Comparison of ENCODE assay signal across 1 cellular context in the genomic region with DNA sequence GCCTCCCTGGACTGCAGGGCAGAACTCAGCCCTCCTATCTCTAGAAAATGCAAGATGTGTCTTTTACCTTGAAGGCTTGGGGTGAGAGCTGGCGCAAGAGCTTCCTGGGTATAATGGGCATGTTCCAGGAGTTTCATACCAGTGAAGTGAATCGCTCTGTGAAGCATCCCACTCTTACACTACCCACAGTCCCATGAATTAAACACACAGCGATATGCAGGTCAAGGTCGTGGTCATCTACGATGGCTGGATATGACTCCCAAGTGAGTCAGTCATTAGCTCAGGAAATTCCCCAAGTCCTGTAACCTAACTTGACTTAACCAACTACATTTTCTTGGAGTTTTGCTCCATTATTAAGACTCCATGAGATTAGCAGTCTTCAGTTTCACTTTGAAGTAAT.
TF ChIP-seq lines count a peak whose summit lies in the region.

No MANE protein-coding gene starts in this region.

TF ChIP-seq in SK-N-SH, 30 proteins besides CTCF, POLR2A, EP300 and RAD21 (continued from another document):
- TF ChIP-seq, protein P1, sequence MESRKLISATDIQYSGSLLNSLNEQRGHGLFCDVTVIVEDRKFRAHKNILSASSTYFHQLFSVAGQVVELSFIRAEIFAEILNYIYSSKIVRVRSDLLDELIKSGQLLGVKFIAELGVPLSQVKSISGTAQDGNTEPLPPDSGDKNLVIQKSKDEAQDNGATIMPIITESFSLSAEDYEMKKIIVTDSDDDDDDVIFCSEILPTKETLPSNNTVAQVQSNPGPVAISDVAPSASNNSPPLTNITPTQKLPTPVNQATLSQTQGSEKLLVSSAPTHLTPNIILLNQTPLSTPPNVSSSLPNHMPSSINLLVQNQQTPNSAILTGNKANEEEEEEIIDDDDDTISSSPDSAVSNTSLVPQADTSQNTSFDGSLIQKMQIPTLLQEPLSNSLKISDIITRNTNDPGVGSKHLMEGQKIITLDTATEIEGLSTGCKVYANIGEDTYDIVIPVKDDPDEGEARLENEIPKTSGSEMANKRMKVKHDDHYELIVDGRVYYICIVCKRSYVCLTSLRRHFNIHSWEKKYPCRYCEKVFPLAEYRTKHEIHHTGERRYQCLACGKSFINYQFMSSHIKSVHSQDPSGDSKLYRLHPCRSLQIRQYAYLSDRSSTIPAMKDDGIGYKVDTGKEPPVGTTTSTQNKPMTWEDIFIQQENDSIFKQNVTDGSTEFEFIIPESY (IDR thresholded peaks at IDR 0.05; ENCODE audit: borderline replicate concordance, low read depth), result peak; percentile 67; the same call in 1 of the 2 replicates
- TF ChIP-seq GABPA (IDR thresholded peaks at IDR 0.05; ENCODE audit: low read depth) (no peak), JUND (IDR thresholded peaks at IDR 0.05) (peak; percentile 91), NFIC (IDR thresholded peaks at IDR 0.05; ENCODE audit: borderline replicate concordance) (peak; percentile 87)
- TF ChIP-seq, protein P2, sequence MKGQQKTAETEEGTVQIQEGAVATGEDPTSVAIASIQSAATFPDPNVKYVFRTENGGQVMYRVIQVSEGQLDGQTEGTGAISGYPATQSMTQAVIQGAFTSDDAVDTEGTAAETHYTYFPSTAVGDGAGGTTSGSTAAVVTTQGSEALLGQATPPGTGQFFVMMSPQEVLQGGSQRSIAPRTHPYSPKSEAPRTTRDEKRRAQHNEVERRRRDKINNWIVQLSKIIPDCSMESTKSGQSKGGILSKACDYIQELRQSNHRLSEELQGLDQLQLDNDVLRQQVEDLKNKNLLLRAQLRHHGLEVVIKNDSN (IDR thresholded peaks at IDR 0.05; ENCODE audit: borderline replicate concordance, low read depth), result no peak
